8 cellular contexts compared by ENCODE assay signal in the genomic region with DNA sequence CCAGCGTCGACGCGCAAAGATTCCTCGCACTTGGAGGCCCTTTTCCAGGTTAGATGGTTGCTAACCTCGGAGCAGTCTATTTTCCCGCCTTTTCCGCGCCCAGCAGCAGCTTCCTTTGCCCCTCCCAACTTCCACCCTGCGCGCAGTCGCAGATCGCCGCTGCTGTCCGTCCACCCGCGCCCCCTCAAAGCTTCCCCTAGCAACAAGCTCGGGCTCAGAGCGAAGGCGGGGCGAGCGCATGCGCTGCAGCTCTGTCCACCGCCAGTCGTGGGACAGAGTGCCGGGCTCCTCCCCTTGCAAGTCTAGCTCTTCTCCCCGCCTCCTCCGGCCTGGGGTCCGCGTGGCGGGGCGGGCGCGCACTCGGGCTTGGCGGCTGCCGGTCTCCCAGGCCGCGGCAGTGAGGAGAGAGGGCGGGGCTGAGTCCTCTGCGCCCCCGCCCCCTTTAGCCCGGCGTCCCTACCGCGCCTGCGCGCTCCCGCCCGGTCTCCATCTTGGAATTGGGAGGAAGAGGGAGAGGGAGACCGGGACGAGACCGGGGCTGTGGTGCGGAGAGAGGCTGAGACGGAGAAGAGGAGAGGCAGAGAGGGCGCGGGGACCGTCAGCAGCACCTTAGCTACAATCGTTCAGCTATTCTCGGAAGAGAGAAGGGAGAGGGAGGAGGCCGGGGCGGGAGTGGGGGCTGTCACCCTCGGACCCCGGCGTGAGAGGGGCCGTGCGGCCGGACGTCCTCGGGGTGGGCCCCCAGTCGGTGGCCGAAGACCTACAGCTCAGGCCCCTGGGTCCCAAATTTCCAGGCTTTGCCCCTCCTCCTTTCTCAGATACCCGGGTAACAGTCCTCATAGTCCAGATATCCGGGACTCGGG. TPM values are rescaled to one million over a fixed set of nuclear protein-coding genes. Genes with fewer than 3 reads are reported as not detected.
DNase-seq lines count a peak whose midpoint lies in the region; ATAC-seq lines count a peak whose summit lies in the region.

A gene (plus strand): TSS at position 485 of the 863 bp plus-strand sequence. CDS start 3,905 bp downstream, outside the sequence.

- peak within 1 kb of the TSS; percentile 90 for H3K4me3 ChIP-seq in HUES48 (ENCODE audit: low read depth, low read length)
- peak within 1 kb of the TSS; percentile 89 for H3K4me3 ChIP-seq in NT2/D1 (ENCODE audit: insufficient read length, low read depth)
- H3K4me3 ChIP-seq in mesenchymal stem cell (ENCODE audit: insufficient read depth in 1 of 2, low read depth in 1 of 2, low read length in 2 of 2), result peak within 1 kb of the TSS; percentile 78 to 98

- H3K4me1 ChIP-seq in HUES48 (ENCODE audit: control insufficient read depth, insufficient read depth, low read length) (peaks cover 23% of the 10 kb centered on the region), NT2/D1 (ENCODE audit: insufficient read depth, insufficient read length) (peaks cover 7% of the 10 kb centered on the region), mesenchymal stem cell (ENCODE audit: control insufficient read depth, insufficient read depth, low read depth, low read length) (peaks cover 18% of the 10 kb centered on the region)

- peak within 1 kb of the TSS; percentile 77 for H4K91ac ChIP-seq in mesenchymal stem cell (ENCODE audit: low read length)

- peak within 1 kb of the TSS; percentile 85 to 93 for H3K18ac ChIP-seq in mesenchymal stem cell (ENCODE audit: low read depth in 1 of 2, low read length in 2 of 2)

- H3K4ac ChIP-seq in mesenchymal stem cell (ENCODE audit: low read depth in 1 of 2, low read length in 2 of 2), result peak within 1 kb of the TSS; percentile 64 to 73

- H2BK120ac ChIP-seq in mesenchymal stem cell (ENCODE audit: low read depth, low read length), result peak within 1 kb of the TSS; percentile 90

- H3K9ac ChIP-seq in HUES48 (ENCODE audit: low read depth, low read length) (peak within 1 kb of the TSS; percentile 63), NT2/D1 (ENCODE audit: insufficient read length, low read depth) (peak within 1 kb of the TSS; percentile 97), mesenchymal stem cell (ENCODE audit: low read length) (peak within 1 kb of the TSS; percentile 97)

- H2BK15ac ChIP-seq in mesenchymal stem cell (ENCODE audit: low read depth, poor library complexity, severe bottlenecking), result no peak within 1 kb of the TSS

- peak within 1 kb of the TSS; percentile 97 for H3K27ac Mint-ChIP-seq in effector memory CD8-positive, alpha-beta T cell

- in situ Hi-C loops in Caki2 (cut with HindIII; ENCODE audit: low pct_unique_long_range_greater_than_20kb, low sequenced_read_pairs), result no loop called here

- H3K27me3 ChIP-seq in HUES48 (ENCODE audit: control insufficient read depth, insufficient read depth, low read length), result peaks cover 11% of the 10 kb centered on the region
- peaks cover 10% of the 10 kb centered on the region for H3K27me3 ChIP-seq in NT2/D1 (ENCODE audit: insufficient read depth, insufficient read length)
- H3K27me3 ChIP-seq in mesenchymal stem cell (ENCODE audit: control insufficient read depth in 1 of 2, insufficient read depth in 1 of 2, low read length in 2 of 2), result no peaks in the 10 kb centered on the region

- no peaks in the 10 kb centered on the region for H3K9me3 Mint-ChIP-seq in effector memory CD8-positive, alpha-beta T cell

- H3K79me1 ChIP-seq in mesenchymal stem cell (replicated peaks; ENCODE audit: low read length, poor library complexity, severe bottlenecking), result peaks cover 15% of the 10 kb centered on the region

- peak; percentile 100 for DNase-seq in Caki2 (ENCODE audit: low read depth)
- DNase-seq in NT2/D1 (ENCODE audit: low read depth, low spot score), result peak; percentile 99
- DNase-seq in activated CD8-positive, alpha-beta memory T cell treated with anti-CD3 and anti-CD28 coated beads for 48 hours (ENCODE audit: low read depth in 2 of 3, low spot score in 2 of 3), result peak; percentile 92 to 99 (median 92)
- peak; percentile 86 to 92 (median 91) for DNase-seq in effector memory CD8-positive, alpha-beta T cell
- peak; percentile 99 for DNase-seq in mesenchymal stem cell
- peak; percentile 95 for DNase-seq in stimulated activated CD8-positive, alpha-beta memory T cell treated with anti-CD3 and anti-CD28 coated beads, Interleukin-12 subunit alpha, Interleukin-12 subunit beta, amount 100 ng/mL, for 24 hours (ENCODE audit: extremely low read depth)

- peak within 1 kb of the TSS; percentile 57 to 84 for H3K23ac ChIP-seq in mesenchymal stem cell (ENCODE audit: low read length in 2 of 2)

- H3K4me1 Mint-ChIP-seq in effector memory CD8-positive, alpha-beta T cell (ENCODE audit: low read depth in 2 of 2), result peaks cover 31 to 41% of the 10 kb centered on the region in 2 donors

- peak within 1 kb of the TSS; percentile 21 for H2AK5ac ChIP-seq in mesenchymal stem cell (ENCODE audit: low read length, severe bottlenecking)

- H3K27me3 Mint-ChIP-seq in effector memory CD8-positive, alpha-beta T cell, result no peaks in the 10 kb centered on the region

- peak within 1 kb of the TSS; percentile 36 for H2BK5ac ChIP-seq in mesenchymal stem cell (ENCODE audit: low read depth, low read length, poor library complexity, severe bottlenecking)

- peak; percentile 92 for ATAC-seq in GM21390 (IDR thresholded peaks at IDR 0.05; ENCODE audit: unreplicated experiment)
- ATAC-seq in effector memory CD8-positive, alpha-beta T cell (replicated peaks), result peak; percentile 96

- H4K8ac ChIP-seq in mesenchymal stem cell (ENCODE audit: low read length), result peak within 1 kb of the TSS; percentile 95

- H3K9me3 ChIP-seq in HUES48 (ENCODE audit: control insufficient read depth, insufficient read depth, low read length) (peaks cover 9% of the 10 kb centered on the region), NT2/D1 (ENCODE audit: insufficient read depth, low read length) (peaks cover 16% of the 10 kb centered on the region), mesenchymal stem cell (ENCODE audit: control insufficient read depth, low read length) (no peaks in the 10 kb centered on the region)

- peak within 1 kb of the TSS in 1 of 2 experiments; percentile 61 for H2BK12ac ChIP-seq in mesenchymal stem cell (ENCODE audit: low read length in 2 of 2)

- H3K14ac ChIP-seq in mesenchymal stem cell (ENCODE audit: low read length in 2 of 2), result peak within 1 kb of the TSS in 1 of 2 experiments; percentile 94

- peak within 1 kb of the TSS; percentile 65 for H2AFZ ChIP-seq in mesenchymal stem cell (ENCODE audit: low read depth, low read length)

- H3K27ac ChIP-seq in HUES48 (ENCODE audit: low read depth, low read length) (peak within 1 kb of the TSS; percentile 89), mesenchymal stem cell (ENCODE audit: low read length, poor library complexity, severe bottlenecking) (peak within 1 kb of the TSS; percentile 84)

- peak within 1 kb of the TSS; percentile 97 to 98 for H3K4me3 Mint-ChIP-seq in effector memory CD8-positive, alpha-beta T cell

- whole genome bisulfite sequencing in mesenchymal stem cell, result 2% methylated on average over 68 of the region's 75 CpGs

- H3K4me2 ChIP-seq in mesenchymal stem cell (ENCODE audit: low read length, poor library complexity, severe bottlenecking), result peak within 1 kb of the TSS; percentile 80

- peaks cover 29% of the 10 kb centered on the region for H3K36me3 Mint-ChIP-seq in effector memory CD8-positive, alpha-beta T cell (ENCODE audit: insufficient read depth)

- H3K36me3 ChIP-seq in HUES48 (ENCODE audit: control insufficient read depth, insufficient read depth, low read length) (peaks cover 28% of the 10 kb centered on the region), NT2/D1 (ENCODE audit: insufficient read depth, insufficient read length, low read length) (peaks cover 42% of the 10 kb centered on the region), mesenchymal stem cell (ENCODE audit: control insufficient read depth in 1 of 2, insufficient read depth in 2 of 2, low read depth in 1 of 2, low read length in 2 of 2) (peaks cover 38 to 46% of the 10 kb centered on the region in 2 experiments)

RNA-seq across cellular contexts. Expression of the gene that starts here (rescaled TPM):
- 57.0 and 75.8 TPM in 2 replicates for total RNA-seq in Caki2 (2014; rRNA removed; shearing (Covaris generic); ENCODE audit: low replicate concordance)
- polyA plus RNA-seq in mesenchymal stem cell (2013, experiment 1 of 2), result 20.6 TPM
- 19.6 TPM for polyA plus RNA-seq in mesenchymal stem cell (2013, experiment 2 of 2)

Comparison
In these comparisons a context has a peak if more than half of its experiments do, and no peak if none do; other contexts are left out.
1. Peak in every context shown above with its lines: DNase-seq, ATAC-seq, H3K4me3 ChIP-seq and H3K27ac ChIP-seq.